Comparison of ENCODE assay signal across 8 cellular contexts in genomic region chr3:50245831-50246516, GRCh38. TPM values are rescaled to one million over a fixed set of nuclear protein-coding genes. Genes with fewer than 3 reads are reported as not detected.
DNase-seq lines count a peak whose midpoint lies in the region; ATAC-seq and TF ChIP-seq lines count a peak whose summit lies in the region.

No MANE protein-coding gene starts in this region.

- peak; percentile 99 for TF ChIP-seq CTCF in left lung (IDR thresholded peaks at IDR 0.05)

- peaks cover 76 to 100% of the 10 kb centered on the region in 2 donors for H3K4me1 ChIP-seq in left lung

- H3K27me3 ChIP-seq in left lung, result no peaks in the 10 kb centered on the region

- H3K4me3 ChIP-seq in left lung, result peak overlapping the region; percentile 18 to 48

- H3K9me3 ChIP-seq in left lung, result no peaks in the 10 kb centered on the region

- ATAC-seq in HG02981 (IDR thresholded peaks at IDR 0.05; ENCODE audit: unreplicated experiment), result peak; percentile 60
- ATAC-seq in left lung, result peak; percentile 86

- H3K36me3 ChIP-seq in left lung, result peaks cover 0 to 37% of the 10 kb centered on the region in 2 donors

- peak; percentile 35 to 63 for DNase-seq in NCI-H524 (lab: John Stamatoyannopoulos, UW)
- no peak for DNase-seq in NCI-H524 treated with DMSO at 0.1 percent for 48 hours (lab: John Stamatoyannopoulos, UW)
- peak; percentile 37 for DNase-seq in NCI-H226
- peak; percentile 97 for DNase-seq in activated CD4-positive, alpha-beta T cell treated with anti-CD3 and anti-CD28 coated beads for 48 hours
- peak; percentile 92 to 98 for DNase-seq in left lung
- peak; percentile 98 to 99 for DNase-seq in stimulated activated CD4-positive, alpha-beta T cell treated with anti-CD3 and anti-CD28 coated beads, Interleukin-2, amount 100 ng/mL, for 24 hours

- H3K27ac ChIP-seq in cingulate gyrus (ENCODE audit: low read depth, low read length) (peak overlapping the region; percentile 82), left lung (peak overlapping the region; percentile 85 to 98)

- intact Hi-C loops in left lung (cut with DNase I), result no loop called here

RNA-seq across cellular contexts. Expression of gene GNAI2, which starts 10.0 kb away (rescaled TPM):
- total RNA-seq in left lung, result 100 to 1,000 TPM; 266 to 381 TPM

RNA-seq across cellular contexts. Expression of gene SEMA3B, which starts 23.0 kb away (rescaled TPM):
- 10 to 100 TPM; 56.8 to 92.7 TPM for total RNA-seq in left lung

RNA-seq across cellular contexts. Expression of gene LSMEM2, which starts 32.9 kb away (rescaled TPM):
- total RNA-seq in left lung, result under 1 TPM in 1 of 2 donors, not detected in 1; 0.24 TPM

RNA-seq across cellular contexts. Expression of gene SLC38A3, which starts 40.9 kb away (rescaled TPM):
- under 1 TPM in 1 of 2 donors, not detected in 1; 0.23 TPM for total RNA-seq in left lung

RNA-seq across cellular contexts. Expression of gene IFRD2, which starts 46.3 kb away (rescaled TPM):
- total RNA-seq in left lung, result 100 to 1,000 TPM in 1 of 2 donors, 10 to 100 TPM in 1; 55.0 to 104 TPM
